8 cellular contexts compared by ENCODE assay signal in the genomic region with DNA sequence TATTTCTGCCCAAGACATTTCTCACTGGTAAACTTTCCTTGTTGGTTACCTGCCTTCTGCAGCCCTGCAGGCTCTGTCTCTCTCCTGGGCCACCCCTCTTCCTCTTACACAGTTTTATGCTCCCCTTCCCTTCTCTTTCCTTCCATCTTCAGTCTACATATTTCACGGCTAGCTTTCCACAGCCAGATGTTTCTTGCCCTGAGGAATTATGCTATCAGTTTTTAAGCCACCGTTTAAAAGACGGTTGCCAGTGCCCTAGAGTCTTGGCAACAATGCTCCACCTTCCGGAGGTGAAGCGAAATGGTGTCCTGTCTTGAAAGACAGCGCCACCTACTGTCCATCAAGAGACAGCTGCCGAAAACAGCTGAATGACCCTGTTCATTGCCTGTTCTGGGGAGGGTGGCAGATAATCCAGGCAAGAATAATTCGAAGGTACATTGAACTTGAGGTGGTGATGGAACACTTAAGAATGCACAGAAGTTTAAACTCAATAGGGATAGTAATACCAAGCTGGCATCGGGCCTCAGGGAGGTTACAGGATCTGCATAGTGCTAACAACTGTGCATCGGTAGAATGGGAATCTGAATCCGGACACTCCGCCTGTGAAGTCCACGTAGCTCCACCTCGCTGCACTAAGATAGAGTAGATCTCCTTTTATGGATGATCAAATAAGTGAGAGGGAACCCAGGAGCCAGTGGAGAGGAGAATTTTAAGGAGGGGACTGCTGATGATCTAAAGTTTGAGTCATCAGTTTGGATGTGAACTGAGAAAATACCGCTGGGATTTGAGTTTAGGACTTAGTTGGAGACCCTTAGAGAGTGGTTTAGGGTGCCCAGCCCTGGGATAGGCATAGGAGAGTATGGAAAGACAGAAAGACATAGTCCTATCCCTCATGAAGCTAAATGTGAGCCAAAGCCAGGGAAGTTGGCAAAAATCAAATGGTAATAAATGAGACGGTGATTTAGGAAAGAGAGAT. TPM values are rescaled to one million over a fixed set of nuclear protein-coding genes. Genes with fewer than 3 reads are reported as not detected.
DNase-seq lines count a peak whose midpoint lies in the region; ATAC-seq and TF ChIP-seq lines count a peak whose summit lies in the region.

No MANE protein-coding gene starts in this region.

- intact Hi-C loops in heart right ventricle (cut with DNase I): loop anchor here in 7 of 10 donors (1.0 to 10.0 kb wide), 7 partner anchors 26 to 286 kb away; no protein-coding TSS in a partner anchor

- peaks cover 1% of the 10 kb centered on the region for H3K36me3 Mint-ChIP-seq in T-helper 1 cell treated with Interleukin-12 subunit alpha and Interleukin-12 subunit beta and Interleukin-4 antibody, amounts not matched to agents 30 μg/mL and 1 μg/mL, for 36 hours (ENCODE audit: low read depth)

- no peaks in the 10 kb centered on the region for H3K9me3 Mint-ChIP-seq in T-helper 1 cell treated with Interleukin-12 subunit alpha and Interleukin-12 subunit beta and Interleukin-4 antibody, amounts not matched to agents 30 μg/mL and 1 μg/mL, for 36 hours

- DNase-seq in GM20000 (ENCODE audit: low spot score): peak; percentile 89
- DNase-seq in NCI-H1436 (lab: John Stamatoyannopoulos, UW): peak; percentile 59
- peak; percentile 84 for DNase-seq in amniotic epithelial cell (ENCODE audit: low read depth)
- DNase-seq in heart right ventricle: peak in 1 of 2 donors; percentile 71
- peak; percentile 63 for DNase-seq in putamen (ENCODE audit: low spot score)

- H3K27ac Mint-ChIP-seq in T-helper 1 cell treated with Interleukin-12 subunit alpha and Interleukin-12 subunit beta and Interleukin-4 antibody, amounts not matched to agents 30 μg/mL and 1 μg/mL, for 36 hours: peak overlapping the region; percentile 27

- peaks cover 0 to 17% (median 10%) of the 10 kb centered on the region in 9 donors for H3K4me1 ChIP-seq in heart right ventricle

- ATAC-seq in heart right ventricle (peak; percentile 65 to 91 (median 85)), HG03135 (IDR thresholded peaks at IDR 0.05; ENCODE audit: unreplicated experiment) (no peak)

- H3K4me3 Mint-ChIP-seq in T-helper 1 cell treated with Interleukin-12 subunit alpha and Interleukin-12 subunit beta and Interleukin-4 antibody, amounts not matched to agents 30 μg/mL and 1 μg/mL, for 36 hours: peak overlapping the region; percentile 45

- H3K27me3 Mint-ChIP-seq in T-helper 1 cell treated with Interleukin-12 subunit alpha and Interleukin-12 subunit beta and Interleukin-4 antibody, amounts not matched to agents 30 μg/mL and 1 μg/mL, for 36 hours (ENCODE audit: low read depth): peaks cover 76% of the 10 kb centered on the region

- H3K9me3 ChIP-seq in heart right ventricle: no peaks in the 10 kb centered on the region

- H3K36me3 ChIP-seq in heart right ventricle: no peaks in the 10 kb centered on the region

- peaks cover 16% of the 10 kb centered on the region for H3K4me1 Mint-ChIP-seq in T-helper 1 cell treated with Interleukin-12 subunit alpha and Interleukin-12 subunit beta and Interleukin-4 antibody, amounts not matched to agents 30 μg/mL and 1 μg/mL, for 36 hours (ENCODE audit: low read depth)

- peak; percentile 99 for TF ChIP-seq CTCF in C4-2B (conservative IDR thresholded peaks at IDR 0.05)
- TF ChIP-seq CTCF in GM20000 (IDR thresholded peaks at IDR 0.05; ENCODE audit: extremely low read depth, missing control alignments): peak; percentile 99
- peak; percentile 83 to 100 (median 97) for TF ChIP-seq CTCF in heart right ventricle (IDR thresholded peaks at IDR 0.05)

- H3K4me3 ChIP-seq in heart right ventricle: no peak overlapping the region

- no peak overlapping the region for H3K27ac ChIP-seq in C4-2B
- no peak overlapping the region for H3K27ac ChIP-seq in heart right ventricle

- WGBS in heart right ventricle, 2 donors: 27 to 30% methylated on average over 16 of the region's 16 CpGs

- H3K27me3 ChIP-seq in heart right ventricle: peaks cover 10 to 97% (median 83%) of the 10 kb centered on the region in 7 donors

RNA-seq across cellular contexts. Expression of a gene that starts 4.8 kb away (rescaled TPM):
- not detected for total RNA-seq in heart right ventricle
- polyA plus RNA-seq in heart right ventricle: not detected

RNA-seq across cellular contexts. Expression of a gene that starts 18.3 kb away (rescaled TPM):
- total RNA-seq in heart right ventricle: not detected
- not detected for polyA plus RNA-seq in heart right ventricle

RNA-seq across cellular contexts. Expression of a gene that starts 29.8 kb away (rescaled TPM):
- total RNA-seq in heart right ventricle: not detected
- not detected for polyA plus RNA-seq in heart right ventricle

RNA-seq across cellular contexts. Expression of a gene that starts 32.2 kb away (rescaled TPM):
- total RNA-seq in heart right ventricle: not detected
- not detected for polyA plus RNA-seq in heart right ventricle

RNA-seq across cellular contexts. Expression of a gene that starts 55.6 kb away (rescaled TPM):
- total RNA-seq in heart right ventricle: not detected
- polyA plus RNA-seq in heart right ventricle: under 1 TPM in 1 of 2 donors, not detected in 1; 0.15 TPM
